In the genomic region with DNA sequence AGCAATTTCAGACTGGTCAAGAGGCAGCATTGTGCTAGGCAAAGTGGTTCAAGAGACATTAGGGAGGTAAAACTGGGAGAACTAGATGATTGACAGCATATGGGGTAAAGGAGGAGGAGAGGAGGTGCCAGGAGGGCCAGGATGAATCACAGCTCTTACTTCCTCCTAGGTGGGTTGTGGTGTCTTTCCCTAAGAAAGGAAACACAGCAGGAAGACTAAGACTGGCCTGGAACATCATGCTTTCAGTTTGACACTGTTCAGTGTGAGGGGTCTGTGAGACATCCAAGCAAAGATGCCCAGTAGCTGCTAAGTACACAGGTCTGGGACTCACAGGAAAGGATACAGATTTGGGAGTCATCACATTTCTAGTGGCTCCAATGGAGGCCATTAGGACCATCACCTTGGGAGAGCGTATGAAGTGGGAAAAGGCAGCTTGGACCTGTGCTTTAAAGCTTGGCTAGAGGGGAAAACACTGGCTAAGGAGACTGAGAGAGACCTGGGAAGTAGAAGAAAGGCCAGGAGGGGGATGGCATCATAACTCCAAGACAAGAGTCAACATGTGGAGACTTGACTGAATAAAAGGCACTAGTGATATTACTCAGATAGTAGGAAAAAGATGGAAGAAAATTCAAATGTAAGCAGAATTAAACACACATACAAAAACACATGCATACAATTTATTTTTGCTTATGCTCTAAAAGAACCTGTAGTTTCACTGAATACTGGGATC, we compare ENCODE assay signal across 14 cellular contexts. TPM values are rescaled to one million over a fixed set of nuclear protein-coding genes. Genes with fewer than 3 reads are reported as not detected.
DNase-seq lines count a peak whose midpoint lies in the region; ATAC-seq lines count a peak whose summit lies in the region.
"Had no signal": no experiment of that assay in that cellular context is flagged by ENCODE, and none has a peak within 500 bp of the region (broad histone marks: within the 10 kb centered on the region; RNA-seq: fewer than 3 reads in every experiment).

No MANE protein-coding gene starts in this region.

- no peak for DNase-seq in activated CD4-positive, alpha-beta T cell treated with anti-CD3 and anti-CD28 coated beads for 36 hours
- DNase-seq in activated CD4-positive, alpha-beta T cell treated with anti-CD3 and anti-CD28 coated beads, Interleukin-2, amount 50 U/mL, for 4 hours: no peak
- DNase-seq in central memory CD8-positive, alpha-beta T cell (ENCODE audit: low spot score in 2 of 2): no peak
- DNase-seq in natural killer cell treated with Interleukin-12 subunit alpha and Interleukin-12 subunit beta and Interleukin-15 and Interleukin-18, amount 100 ng/mL, for 72 hours (ENCODE audit: low spot score): no peak
- DNase-seq in MV-4-11 (lab: John Stamatoyannopoulos, UW): no peak
- DNase-seq in NCI-H446 (lab: John Stamatoyannopoulos, UW): no peak
- no peak for DNase-seq in KG1 (lab: John Stamatoyannopoulos, UW)
- DNase-seq: adrenal gland, DMS 273 treated with DMSO at 0.1 percent for 48 hours, dorsolateral prefrontal cortex, occipital lobe, T-helper 2 cell, upper lobe of left lung had no signal

- intact Hi-C loops in activated CD4-positive, alpha-beta T cell treated with anti-CD3 and anti-CD28 coated beads for 36 hours (cut with DNase I, micrococcal nuclease): no loop called here

- no peaks in the 10 kb centered on the region; the same call in 1 of the 2 replicates for H3K36me3 ChIP-seq in KOPT-K1 (ENCODE audit: insufficient read depth, low read length)
- H3K36me3 ChIP-seq: adrenal gland, upper lobe of left lung had no signal

- peak overlapping the region; percentile 7 for H3K27ac ChIP-seq in KOPT-K1 (ENCODE audit: low read depth, low read length, poor library complexity, severe bottlenecking)
- H3K27ac ChIP-seq: adrenal gland, dorsolateral prefrontal cortex, upper lobe of left lung had no signal

- H3K4me3 Mint-ChIP-seq in activated CD4-positive, alpha-beta T cell treated with anti-CD3 and anti-CD28 coated beads for 36 hours: no peak overlapping the region
- peak overlapping the region; percentile 33 for H3K4me3 Mint-ChIP-seq in central memory CD8-positive, alpha-beta T cell
- peak overlapping the region; percentile 42 for H3K4me3 Mint-ChIP-seq in natural killer cell treated with Interleukin-12 subunit alpha and Interleukin-12 subunit beta and Interleukin-15 and Interleukin-18, amount 100 ng/mL, for 72 hours

- H3K36me3 Mint-ChIP-seq in activated CD4-positive, alpha-beta T cell treated with anti-CD3 and anti-CD28 coated beads for 36 hours (ENCODE audit: low read depth): peaks cover 4% of the 10 kb centered on the region
- peaks cover 10% of the 10 kb centered on the region for H3K36me3 Mint-ChIP-seq in central memory CD8-positive, alpha-beta T cell (ENCODE audit: insufficient read depth)
- H3K36me3 Mint-ChIP-seq in natural killer cell treated with Interleukin-12 subunit alpha and Interleukin-12 subunit beta and Interleukin-15 and Interleukin-18, amount 100 ng/mL, for 72 hours: peaks cover 13% of the 10 kb centered on the region

- POLR2A ChIA-PET in activated CD4-positive, alpha-beta T cell treated with anti-CD3 and anti-CD28 coated beads for 36 hours (lab: Charles Lee): no interaction called here

- no peaks in the 10 kb centered on the region for H3K9me3 ChIP-seq in KOPT-K1 (ENCODE audit: insufficient read depth, low read length, poor library complexity, severe bottlenecking)
- H3K9me3 ChIP-seq: adrenal gland, upper lobe of left lung had no signal

- H3K27ac Mint-ChIP-seq in activated CD4-positive, alpha-beta T cell treated with anti-CD3 and anti-CD28 coated beads for 36 hours: peak overlapping the region; percentile 40
- peak overlapping the region; percentile 87 for H3K27ac Mint-ChIP-seq in central memory CD8-positive, alpha-beta T cell (ENCODE audit: low read depth)
- H3K27ac Mint-ChIP-seq in natural killer cell treated with Interleukin-12 subunit alpha and Interleukin-12 subunit beta and Interleukin-15 and Interleukin-18, amount 100 ng/mL, for 72 hours: peak overlapping the region; percentile 32 to 76

- H3K9me3 Mint-ChIP-seq in activated CD4-positive, alpha-beta T cell treated with anti-CD3 and anti-CD28 coated beads for 36 hours (ENCODE audit: low read depth): no peaks in the 10 kb centered on the region
- no peaks in the 10 kb centered on the region for H3K9me3 Mint-ChIP-seq in central memory CD8-positive, alpha-beta T cell
- no peaks in the 10 kb centered on the region for H3K9me3 Mint-ChIP-seq in natural killer cell treated with Interleukin-12 subunit alpha and Interleukin-12 subunit beta and Interleukin-15 and Interleukin-18, amount 100 ng/mL, for 72 hours

- H3K4me1 Mint-ChIP-seq in activated CD4-positive, alpha-beta T cell treated with anti-CD3 and anti-CD28 coated beads for 36 hours: peaks cover 57% of the 10 kb centered on the region
- peaks cover 77% of the 10 kb centered on the region for H3K4me1 Mint-ChIP-seq in central memory CD8-positive, alpha-beta T cell
- H3K4me1 Mint-ChIP-seq in natural killer cell treated with Interleukin-12 subunit alpha and Interleukin-12 subunit beta and Interleukin-15 and Interleukin-18, amount 100 ng/mL, for 72 hours (ENCODE audit: low read depth in 2 of 2): peaks cover 64 to 80% of the 10 kb centered on the region in 2 donors

- ATAC-seq in activated CD4-positive, alpha-beta T cell treated with anti-CD3 and anti-CD28 coated beads for 36 hours: no peak
- ATAC-seq in central memory CD8-positive, alpha-beta T cell (replicated peaks; ENCODE audit: extremely low read depth, poor library complexity, severe bottlenecking): no peak
- no peak for ATAC-seq in natural killer cell treated with Interleukin-12 subunit alpha and Interleukin-12 subunit beta and Interleukin-15 and Interleukin-18, amount 100 ng/mL, for 72 hours

- no peaks in the 10 kb centered on the region for H3K27me3 Mint-ChIP-seq in activated CD4-positive, alpha-beta T cell treated with anti-CD3 and anti-CD28 coated beads for 36 hours
- H3K27me3 Mint-ChIP-seq in central memory CD8-positive, alpha-beta T cell: no peaks in the 10 kb centered on the region
- no peaks in the 10 kb centered on the region for H3K27me3 Mint-ChIP-seq in natural killer cell treated with Interleukin-12 subunit alpha and Interleukin-12 subunit beta and Interleukin-15 and Interleukin-18, amount 100 ng/mL, for 72 hours

- CTCF ChIA-PET in activated CD4-positive, alpha-beta T cell treated with anti-CD3 and anti-CD28 coated beads for 36 hours (lab: Charles Lee): no interaction called here

RNA-seq across cellular contexts. Expression of a gene that starts 17.3 kb away (rescaled TPM):
- total RNA-seq in activated CD4-positive, alpha-beta T cell treated with anti-CD3 and anti-CD28 coated beads for 36 hours: 10 to 100 TPM; 12.4 to 16.0 TPM
- 10 to 100 TPM; 40.1 to 52.7 TPM for total RNA-seq in natural killer cell treated with Interleukin-12 subunit alpha and Interleukin-12 subunit beta and Interleukin-15 and Interleukin-18, amount 100 ng/mL, for 72 hours
